Comparison of ENCODE assay signal across 10 cellular contexts in genomic region chr4:165016971-165017370, GRCh38. TPM values are rescaled to one million over a fixed set of nuclear protein-coding genes. Genes with fewer than 3 reads are reported as not detected.
DNase-seq lines count a peak whose midpoint lies in the region; ATAC-seq and TF ChIP-seq lines count a peak whose summit lies in the region.
"Had no signal": no experiment of that assay in that cellular context is flagged by ENCODE, and none has a peak within 500 bp of the region (broad histone marks: within the 10 kb centered on the region; RNA-seq: fewer than 3 reads in every experiment).

No MANE protein-coding gene starts in this region.

- H3K4me1 ChIP-seq in prostate gland (replicated peaks), result no peaks in the 10 kb centered on the region

- no peak for TF ChIP-seq POLR2A in prostate gland (IDR thresholded peaks at IDR 0.05)

- no peaks in the 10 kb centered on the region for H3K27me3 ChIP-seq in H7 (ENCODE audit: control insufficient read depth, insufficient read depth, low read length)
- H3K27me3 ChIP-seq in kidney epithelial cell (ENCODE audit: control insufficient read depth, insufficient read depth, low read length), result no peaks in the 10 kb centered on the region
- H3K27me3 ChIP-seq in prostate gland (replicated peaks; ENCODE audit: insufficient read depth), result no peaks in the 10 kb centered on the region

- H3K27ac ChIP-seq in prostate gland, result no peak overlapping the region
- H3K27ac ChIP-seq: epithelial cell of prostate had no signal

- H3K4me3 ChIP-seq in GM12864 (ENCODE audit: low read depth, low read length) (no peak overlapping the region), H7 (ENCODE audit: insufficient read depth, low read depth, low read length) (no peak overlapping the region), kidney epithelial cell (ENCODE audit: low read depth, low read length) (no peak overlapping the region), prostate gland (no peak overlapping the region)

- ATAC-seq in HG02642 (IDR thresholded peaks at IDR 0.05; ENCODE audit: poor library complexity, unreplicated experiment) (no peak), GM21619 (IDR thresholded peaks at IDR 0.05; ENCODE audit: unreplicated experiment) (no peak)

- H3K9me3 ChIP-seq in prostate gland, result no peaks in the 10 kb centered on the region

- intact Hi-C loops in prostate gland (cut with DNase I), result no loop called here

- 63% methylated on average over 5 of the region's 5 CpGs for WGBS in prostate gland

- H3K36me3 ChIP-seq in H7 (replicated peaks; ENCODE audit: control insufficient read depth, insufficient read depth, low read length) (no peaks in the 10 kb centered on the region), kidney epithelial cell (ENCODE audit: control insufficient read depth, insufficient read depth, low read length) (no peaks in the 10 kb centered on the region), prostate gland (no peaks in the 10 kb centered on the region)

- no peak for DNase-seq in GM12864 (ENCODE audit: low read depth)
- peak; percentile 82 for DNase-seq in H7
- peak; percentile 11 for DNase-seq in SK-N-DZ (ENCODE audit: low spot score)
- no peak for DNase-seq in kidney epithelial cell (ENCODE audit: low read depth)
- DNase-seq in prostate gland (ENCODE audit: low spot score), result no peak
- DNase-seq in NCI-H2107 (lab: John Stamatoyannopoulos, UW), result no peak
- DNase-seq: NCI-H2029 treated with DMSO at 0.1 percent for 48 hours had no signal

- TF ChIP-seq CTCF in GM12864 (IDR thresholded peaks at IDR 0.05; ENCODE audit: low read depth, low read length, missing control alignments) (peak; percentile 40), kidney epithelial cell (IDR thresholded peaks at IDR 0.05; ENCODE audit: insufficient read depth, low read length, poor library complexity, severe bottlenecking) (peak; percentile 19), prostate gland (IDR thresholded peaks at IDR 0.05) (no peak)

RNA-seq across cellular contexts. Expression of gene TRIM60, which starts 14.8 kb away (rescaled TPM):
- not detected in 2 replicates for total RNA-seq in H7 (2014; rRNA removed; shearing (Covaris generic))
- not detected in 2 replicates for polyA plus RNA-seq in SK-N-DZ (2014; cell fraction: cytosol; rRNA removed)
- polyA plus RNA-seq in SK-N-DZ (2014; cell fraction: nucleus; rRNA removed), result not detected in 2 replicates
- total RNA-seq in kidney epithelial cell (not detected in 2 replicates), prostate gland (not detected)

RNA-seq across cellular contexts. Expression of gene TRIM75, which starts 36.7 kb away (rescaled TPM):
- not detected in 2 replicates for total RNA-seq in H7 (2014; rRNA removed; shearing (Covaris generic))
- polyA plus RNA-seq in SK-N-DZ (2014; cell fraction: cytosol; rRNA removed), result not detected in 2 replicates
- polyA plus RNA-seq in SK-N-DZ (2014; cell fraction: nucleus; rRNA removed), result not detected in 2 replicates
- total RNA-seq in kidney epithelial cell (not detected in 2 replicates), prostate gland (under 1 TPM in 1 of 2 donors, not detected in 1; 0.40 TPM)

RNA-seq across cellular contexts. Expression of gene TRIM61, which starts 39.5 kb away (rescaled TPM):
- 0.14 and 0.30 TPM in 2 replicates for total RNA-seq in H7 (2014; rRNA removed; shearing (Covaris generic))
- not detected in 2 replicates for polyA plus RNA-seq in SK-N-DZ (2014; cell fraction: cytosol; rRNA removed)
- not detected in 2 replicates for polyA plus RNA-seq in SK-N-DZ (2014; cell fraction: nucleus; rRNA removed)
- 2.1 and 4.5 TPM in 2 replicates for total RNA-seq in kidney epithelial cell
- 1 to 10 TPM in 1 of 2 donors, under 1 TPM in 1; 0.23 to 1.3 TPM for total RNA-seq in prostate gland

Comparison
In these comparisons a context has a peak if more than half of its experiments do, and no peak if none do; other contexts are left out.
1. DNase-seq: peak in H7 (single experiment) and SK-N-DZ (single experiment); none in GM12864 (single experiment), kidney epithelial cell (single experiment), prostate gland (single experiment) and NCI-H2107 (single experiment).
2. CTCF ChIP-seq: peak in GM12864 (single experiment) and kidney epithelial cell (single experiment); none in prostate gland (0 of 4).